Comparison of ENCODE assay signal across 2 cellular contexts in the genomic region with DNA sequence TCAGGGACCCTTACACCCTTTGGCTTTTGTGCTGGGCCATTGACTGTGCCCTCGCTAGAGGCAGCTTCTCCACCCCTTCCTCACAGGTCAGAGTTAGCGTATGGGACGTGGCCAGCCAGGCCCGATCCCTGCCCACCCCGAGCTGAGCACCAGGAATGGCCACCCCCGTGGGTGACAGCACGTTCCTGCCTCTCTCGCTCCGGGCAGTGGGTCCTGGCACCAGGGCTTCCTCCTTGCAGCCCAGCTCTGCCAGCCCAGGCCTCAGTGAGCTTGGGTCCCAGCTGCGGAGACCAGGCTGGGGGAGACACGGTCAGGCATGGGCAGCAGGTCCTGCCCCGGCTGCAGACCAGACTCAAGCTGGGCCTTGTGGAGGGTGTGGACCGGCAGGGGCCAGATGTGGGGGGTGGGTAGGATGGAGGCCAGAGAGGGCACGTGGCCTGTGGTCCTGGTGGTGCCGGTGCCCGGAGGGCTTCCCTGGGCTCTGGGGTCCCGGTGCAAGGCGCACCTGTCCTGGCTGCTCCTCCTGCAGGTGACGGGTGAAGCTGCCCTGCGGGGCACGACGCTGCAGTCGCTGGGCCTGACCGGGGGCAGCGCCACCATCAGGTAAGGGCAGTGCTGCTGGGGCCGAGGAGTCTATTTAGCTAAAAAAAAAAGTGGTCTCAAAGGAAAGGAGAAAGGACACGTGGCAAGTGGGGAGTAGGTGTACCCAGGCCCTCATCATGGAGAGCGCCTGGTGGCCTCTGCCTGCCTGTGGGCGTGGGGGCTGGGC.
A peak's percentile ranks its signal among the peaks of the same experiment; 100 is the strongest.
TF ChIP-seq lines count a peak whose summit lies in the region.

No MANE protein-coding gene starts in this region.

TF ChIP-seq in GM23338, 12 proteins besides CTCF, POLR2A, EP300 and RAD21 (continues in another document):
- TF ChIP-seq POLR2AphosphoS5 (IDR thresholded peaks at IDR 0.05; ENCODE audit: low read depth) (no peak), JUNB (IDR thresholded peaks at IDR 0.05; ENCODE audit: unreplicated experiment) (no peak), EZH2 (IDR thresholded peaks at IDR 0.05; ENCODE audit: low read depth, unreplicated experiment) (no peak), ZNF114 (CRISPR knock-in tag; IDR thresholded peaks at IDR 0.05) (no peak), NANOG (IDR thresholded peaks at IDR 0.05; ENCODE audit: borderline replicate concordance) (no peak), ZNF331 (CRISPR knock-in tag; IDR thresholded peaks at IDR 0.05; ENCODE audit: low read depth) (no peak), EZH2phosphoT487 (IDR thresholded peaks at IDR 0.05; ENCODE audit: unreplicated experiment) (no peak), CREB1 (CRISPR knock-in tag; IDR thresholded peaks at IDR 0.05; ENCODE audit: low read depth) (no peak), STAT1 (IDR thresholded peaks at IDR 0.05; ENCODE audit: unreplicated experiment) (no peak)
- TF ChIP-seq, protein P1, sequence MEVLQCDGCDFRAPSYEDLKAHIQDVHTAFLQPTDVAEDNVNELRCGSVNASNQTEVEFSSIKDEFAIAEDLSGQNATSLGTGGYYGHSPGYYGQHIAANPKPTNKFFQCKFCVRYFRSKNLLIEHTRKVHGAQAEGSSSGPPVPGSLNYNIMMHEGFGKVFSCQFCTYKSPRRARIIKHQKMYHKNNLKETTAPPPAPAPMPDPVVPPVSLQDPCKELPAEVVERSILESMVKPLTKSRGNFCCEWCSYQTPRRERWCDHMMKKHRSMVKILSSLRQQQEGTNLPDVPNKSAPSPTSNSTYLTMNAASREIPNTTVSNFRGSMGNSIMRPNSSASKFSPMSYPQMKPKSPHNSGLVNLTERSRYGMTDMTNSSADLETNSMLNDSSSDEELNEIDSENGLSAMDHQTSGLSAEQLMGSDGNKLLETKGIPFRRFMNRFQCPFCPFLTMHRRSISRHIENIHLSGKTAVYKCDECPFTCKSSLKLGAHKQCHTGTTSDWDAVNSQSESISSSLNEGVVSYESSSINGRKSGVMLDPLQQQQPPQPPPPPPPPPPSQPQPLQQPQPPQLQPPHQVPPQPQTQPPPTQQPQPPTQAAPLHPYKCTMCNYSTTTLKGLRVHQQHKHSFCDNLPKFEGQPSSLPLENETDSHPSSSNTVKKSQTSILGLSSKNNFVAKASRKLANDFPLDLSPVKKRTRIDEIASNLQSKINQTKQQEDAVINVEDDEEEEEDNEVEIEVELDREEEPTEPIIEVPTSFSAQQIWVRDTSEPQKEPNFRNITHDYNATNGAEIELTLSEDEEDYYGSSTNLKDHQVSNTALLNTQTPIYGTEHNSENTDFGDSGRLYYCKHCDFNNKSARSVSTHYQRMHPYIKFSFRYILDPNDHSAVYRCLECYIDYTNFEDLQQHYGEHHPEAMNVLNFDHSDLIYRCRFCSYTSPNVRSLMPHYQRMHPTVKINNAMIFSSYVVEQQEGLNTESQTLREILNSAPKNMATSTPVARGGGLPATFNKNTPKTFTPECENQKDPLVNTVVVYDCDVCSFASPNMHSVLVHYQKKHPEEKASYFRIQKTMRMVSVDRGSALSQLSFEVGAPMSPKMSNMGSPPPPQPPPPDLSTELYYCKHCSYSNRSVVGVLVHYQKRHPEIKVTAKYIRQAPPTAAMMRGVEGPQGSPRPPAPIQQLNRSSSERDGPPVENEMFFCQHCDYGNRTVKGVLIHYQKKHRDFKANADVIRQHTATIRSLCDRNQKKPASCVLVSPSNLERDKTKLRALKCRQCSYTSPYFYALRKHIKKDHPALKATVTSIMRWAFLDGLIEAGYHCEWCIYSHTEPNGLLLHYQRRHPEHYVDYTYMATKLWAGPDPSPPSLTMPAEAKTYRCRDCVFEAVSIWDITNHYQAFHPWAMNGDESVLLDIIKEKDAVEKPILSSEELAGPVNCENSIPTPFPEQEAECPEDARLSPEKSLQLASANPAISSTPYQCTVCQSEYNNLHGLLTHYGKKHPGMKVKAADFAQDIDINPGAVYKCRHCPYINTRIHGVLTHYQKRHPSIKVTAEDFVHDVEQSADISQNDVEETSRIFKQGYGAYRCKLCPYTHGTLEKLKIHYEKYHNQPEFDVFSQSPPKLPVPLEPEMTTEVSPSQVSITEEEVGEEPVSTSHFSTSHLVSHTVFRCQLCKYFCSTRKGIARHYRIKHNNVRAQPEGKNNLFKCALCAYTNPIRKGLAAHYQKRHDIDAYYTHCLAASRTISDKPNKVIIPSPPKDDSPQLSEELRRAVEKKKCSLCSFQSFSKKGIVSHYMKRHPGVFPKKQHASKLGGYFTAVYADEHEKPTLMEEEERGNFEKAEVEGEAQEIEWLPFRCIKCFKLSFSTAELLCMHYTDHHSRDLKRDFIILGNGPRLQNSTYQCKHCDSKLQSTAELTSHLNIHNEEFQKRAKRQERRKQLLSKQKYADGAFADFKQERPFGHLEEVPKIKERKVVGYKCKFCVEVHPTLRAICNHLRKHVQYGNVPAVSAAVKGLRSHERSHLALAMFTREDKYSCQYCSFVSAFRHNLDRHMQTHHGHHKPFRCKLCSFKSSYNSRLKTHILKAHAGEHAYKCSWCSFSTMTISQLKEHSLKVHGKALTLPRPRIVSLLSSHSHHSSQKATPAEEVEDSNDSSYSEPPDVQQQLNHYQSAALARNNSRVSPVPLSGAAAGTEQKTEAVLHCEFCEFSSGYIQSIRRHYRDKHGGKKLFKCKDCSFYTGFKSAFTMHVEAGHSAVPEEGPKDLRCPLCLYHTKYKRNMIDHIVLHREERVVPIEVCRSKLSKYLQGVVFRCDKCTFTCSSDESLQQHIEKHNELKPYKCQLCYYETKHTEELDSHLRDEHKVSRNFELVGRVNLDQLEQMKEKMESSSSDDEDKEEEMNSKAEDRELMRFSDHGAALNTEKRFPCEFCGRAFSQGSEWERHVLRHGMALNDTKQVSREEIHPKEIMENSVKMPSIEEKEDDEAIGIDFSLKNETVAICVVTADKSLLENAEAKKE (CRISPR knock-in tag; IDR thresholded peaks at IDR 0.05), result no peak
- TF ChIP-seq, protein P2, sequence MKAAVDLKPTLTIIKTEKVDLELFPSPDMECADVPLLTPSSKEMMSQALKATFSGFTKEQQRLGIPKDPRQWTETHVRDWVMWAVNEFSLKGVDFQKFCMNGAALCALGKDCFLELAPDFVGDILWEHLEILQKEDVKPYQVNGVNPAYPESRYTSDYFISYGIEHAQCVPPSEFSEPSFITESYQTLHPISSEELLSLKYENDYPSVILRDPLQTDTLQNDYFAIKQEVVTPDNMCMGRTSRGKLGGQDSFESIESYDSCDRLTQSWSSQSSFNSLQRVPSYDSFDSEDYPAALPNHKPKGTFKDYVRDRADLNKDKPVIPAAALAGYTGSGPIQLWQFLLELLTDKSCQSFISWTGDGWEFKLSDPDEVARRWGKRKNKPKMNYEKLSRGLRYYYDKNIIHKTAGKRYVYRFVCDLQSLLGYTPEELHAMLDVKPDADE (IDR thresholded peaks at IDR 0.05), result no peak

TF ChIP-seq in K562, 482 proteins besides CTCF, POLR2A, EP300 and RAD21:
- TF ChIP-seq RBFOX2 (IDR thresholded peaks at IDR 0.05; ENCODE audit: low read depth, low read length) (peak; percentile 15; the same call in 1 of the 2 replicates), JUND (IDR thresholded peaks at IDR 0.05; ENCODE audit: borderline replicate concordance, low read depth, low read length) (no peak), JUND (tag; IDR thresholded peaks at IDR 0.05; ENCODE audit: borderline replicate concordance, low read depth, low read length) (no peak)
